ENCODE assay signal across 1 cellular context in the genomic region with DNA sequence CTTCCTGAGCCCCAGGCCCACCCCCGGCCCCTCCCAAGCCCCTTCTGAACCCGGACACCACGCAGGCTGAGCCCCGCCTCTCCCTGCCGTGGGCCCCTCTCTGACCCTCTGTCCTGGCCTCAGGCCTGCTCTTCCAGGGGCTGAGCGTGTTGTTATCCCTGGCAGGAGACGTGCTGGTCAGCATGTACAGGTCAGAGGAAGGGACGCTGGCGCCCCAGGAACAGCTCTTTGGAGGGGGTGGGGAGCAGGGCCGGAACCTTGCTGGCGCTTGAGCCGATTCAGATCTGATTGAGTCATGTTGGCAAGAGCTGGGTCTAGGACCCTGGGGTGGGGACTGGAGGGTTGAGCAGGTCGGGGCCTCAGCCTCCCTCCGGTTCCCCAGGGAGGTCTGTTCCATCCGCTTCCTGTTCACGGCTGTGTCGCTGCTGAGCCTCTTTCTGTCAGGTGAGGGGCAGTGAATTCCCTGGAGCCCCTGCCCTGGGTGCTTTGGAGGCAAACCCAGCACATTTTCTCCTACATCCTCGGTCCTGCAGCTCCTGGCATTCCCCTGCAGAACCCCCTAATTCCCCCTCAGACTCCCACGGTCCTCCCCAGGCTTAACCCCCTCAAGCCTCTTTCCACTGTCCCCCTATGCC.
TF ChIP-seq lines count a peak whose summit lies in the region.

No MANE protein-coding gene starts in this region.

TF ChIP-seq in IMR-90, 13 proteins besides CTCF, POLR2A, EP300 and RAD21 (continued from another document):
- TF ChIP-seq, protein P1, sequence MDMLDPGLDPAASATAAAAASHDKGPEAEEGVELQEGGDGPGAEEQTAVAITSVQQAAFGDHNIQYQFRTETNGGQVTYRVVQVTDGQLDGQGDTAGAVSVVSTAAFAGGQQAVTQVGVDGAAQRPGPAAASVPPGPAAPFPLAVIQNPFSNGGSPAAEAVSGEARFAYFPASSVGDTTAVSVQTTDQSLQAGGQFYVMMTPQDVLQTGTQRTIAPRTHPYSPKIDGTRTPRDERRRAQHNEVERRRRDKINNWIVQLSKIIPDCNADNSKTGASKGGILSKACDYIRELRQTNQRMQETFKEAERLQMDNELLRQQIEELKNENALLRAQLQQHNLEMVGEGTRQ (IDR thresholded peaks at IDR 0.05; ENCODE audit: low read depth, low read length) = no peak
- TF ChIP-seq NFE2L2 (IDR thresholded peaks at IDR 0.05; ENCODE audit: low read depth, low read length) = no peak
